16 cellular contexts compared by ENCODE assay signal in the genomic region with DNA sequence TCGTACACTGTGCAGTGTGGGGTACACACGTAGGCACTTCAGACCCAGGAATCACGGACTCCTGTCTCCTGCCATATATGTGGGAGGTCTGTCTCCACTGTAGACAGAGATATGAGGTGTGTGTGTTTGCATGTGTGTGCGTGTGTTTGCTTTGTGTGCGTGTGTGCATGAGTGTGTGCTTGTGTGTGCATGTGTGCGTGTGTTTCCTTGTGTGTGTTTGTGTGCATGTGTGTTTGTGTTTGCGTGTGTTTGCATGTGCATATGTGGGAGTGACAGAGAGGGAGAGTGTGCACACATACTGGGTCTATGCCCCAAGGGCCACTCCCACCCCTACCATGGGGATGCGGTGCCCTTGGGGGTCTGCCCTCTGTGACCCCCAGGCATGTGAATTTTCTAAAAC.
DNase-seq lines count a peak whose midpoint lies in the region; ATAC-seq and TF ChIP-seq lines count a peak whose summit lies in the region.
"Had no signal": no experiment of that assay in that cellular context is flagged by ENCODE, and none has a peak within 500 bp of the region (broad histone marks: within the 10 kb centered on the region; RNA-seq: fewer than 3 reads in every experiment).

No MANE protein-coding gene starts in this region.

- no peaks in the 10 kb centered on the region for H3K79me2 ChIP-seq in PC-3 (ENCODE audit: low read length)

- no peaks in the 10 kb centered on the region for H4K20me1 ChIP-seq in PC-3 (ENCODE audit: low read length)

- POLR2A ChIA-PET in PC-3 (lab: Charles Lee; ENCODE audit: unreplicated experiment), result interaction anchor here (0.6 kb wide), 1 partner anchor 44 kb away, joined by 3 read pairs; no protein-coding TSS in a partner anchor

- no peak for ATAC-seq in PC-3

- H2AFZ ChIP-seq in PC-3 (ENCODE audit: low read length), result no peak overlapping the region

- no peaks in the 10 kb centered on the region for H3F3A ChIP-seq in PC-3 (ENCODE audit: low read length, unreplicated experiment)

- DNase-seq in PC-3, result no peak
- DNase-seq in caudate nucleus (lab: John Stamatoyannopoulos, UW), result no peak
- no peak for DNase-seq in type B pancreatic cell (ENCODE audit: extremely low spot score, unreplicated experiment)
- DNase-seq in T1000 (lab: John Stamatoyannopoulos, UW), result no peak
- DNase-seq in D341Med (ENCODE audit: low spot score), result no peak
- DNase-seq in stimulated activated naive CD4-positive, alpha-beta T cell treated with Interleukin-2 at 50 U/mL for 16 hours (lab: John Stamatoyannopoulos, UW), result no peak
- DNase-seq: activated CD4-positive, alpha-beta memory T cell treated with anti-CD3 and anti-CD28 coated beads for 36 hours; CD4-positive, CD25-positive, alpha-beta regulatory T cell; Karpas-422; NCI-H1417 treated with DMSO at 0.1 percent for 48 hours; NCI-H226; spleen had no signal

- H3K27ac Mint-ChIP-seq in type B pancreatic cell, result peak overlapping the region; percentile 87
- H3K27ac Mint-ChIP-seq: activated CD4-positive, alpha-beta memory T cell treated with anti-CD3 and anti-CD28 coated beads for 36 hours; activated T-helper 2 cell treated with anti-CD3 and anti-CD28 coated beads, Interferon-gamma antibody, Interleukin-2, Interleukin-4, amounts not matched to agents 10 μg/mL and 5 μg/mL and 100 μg/mL, durations not matched to agents 14 hours and 24 hours and 36 hours; stimulated activated naive CD8-positive, alpha-beta T cell treated with anti-CD3 and anti-CD28 coated beads, Interleukin-15, Interleukin-2, amounts not matched to agents 100 ng/mL and 50 ng/mL, for 24 hours had no signal

- peak overlapping the region; percentile 97 for H3K27ac ChIP-seq in PC-3 (ENCODE audit: low read length)
- peak overlapping the region; percentile 93 for H3K27ac ChIP-seq in caudate nucleus (ENCODE audit: low read depth, low read length)
- peak overlapping the region; percentile 100 for H3K27ac ChIP-seq in mesodermal cell (ENCODE audit: low read depth, low read length, severe bottlenecking)
- H3K27ac ChIP-seq: ascending aorta had no signal

- H3K9me2 ChIP-seq in PC-3 (replicated peaks; ENCODE audit: low read length), result no peaks in the 10 kb centered on the region

- intact Hi-C loops in PC-3 (cut with micrococcal nuclease), result loop anchor here (5.0 kb wide), 1 partner anchor 315 kb away; no protein-coding TSS in a partner anchor

- H3K4me1 ChIP-seq in PC-3 (ENCODE audit: insufficient read depth, low read length) (peaks cover 29% of the 10 kb centered on the region), mesodermal cell (ENCODE audit: control insufficient read depth, insufficient read depth, low read length, poor library complexity, severe bottlenecking) (peaks cover 51% of the 10 kb centered on the region)
- H3K4me1 ChIP-seq: ascending aorta had no signal

- H3K4me1 Mint-ChIP-seq in type B pancreatic cell (ENCODE audit: unreplicated experiment), result peaks cover 33% of the 10 kb centered on the region
- H3K4me1 Mint-ChIP-seq: CD4-positive, CD25-positive, alpha-beta regulatory T cell had no signal

- no peak overlapping the region for H3K4me3 ChIP-seq in PC-3 (ENCODE audit: low read length)
- H3K4me3 ChIP-seq in mesodermal cell (ENCODE audit: extremely low read depth, insufficient read depth, low read length, poor library complexity, severe bottlenecking), result no peak overlapping the region
- H3K4me3 ChIP-seq: spleen had no signal

- no peaks in the 10 kb centered on the region for H3K27me3 ChIP-seq in PC-3 (ENCODE audit: low read length)
- H3K27me3 ChIP-seq: ascending aorta had no signal

- H3K9me3 Mint-ChIP-seq in type B pancreatic cell, result no peaks in the 10 kb centered on the region
- H3K9me3 Mint-ChIP-seq: activated CD4-positive, alpha-beta memory T cell treated with anti-CD3 and anti-CD28 coated beads for 36 hours; stimulated activated naive CD8-positive, alpha-beta T cell treated with anti-CD3 and anti-CD28 coated beads, Interleukin-15, Interleukin-2, amounts not matched to agents 100 ng/mL and 50 ng/mL, for 24 hours had no signal

- TF ChIP-seq CTCF in PC-3 (conservative IDR thresholded peaks at IDR 0.05; ENCODE audit: low read depth, low read length), result no peak
- TF ChIP-seq CTCF in type B pancreatic cell (conservative IDR thresholded peaks at IDR 0.05), result no peak

- CTCF ChIA-PET in PC-3 (lab: Charles Lee), result no interaction called here

- no peaks in the 10 kb centered on the region for H3K27me3 Mint-ChIP-seq in type B pancreatic cell
- H3K27me3 Mint-ChIP-seq: CD4-positive, CD25-positive, alpha-beta regulatory T cell had no signal

- 88 to 89% methylated on average over 4 of the region's 8 CpGs for WGBS in mesodermal cell (ENCODE audit: insufficient coverage in 2 of 2), 2 experiments

- H3K36me3 Mint-ChIP-seq in type B pancreatic cell, result no peaks in the 10 kb centered on the region
- H3K36me3 Mint-ChIP-seq: activated CD4-positive, alpha-beta memory T cell treated with anti-CD3 and anti-CD28 coated beads for 36 hours; CD4-positive, CD25-positive, alpha-beta regulatory T cell had no signal

- peak overlapping the region; percentile 95 for H3K4me2 ChIP-seq in PC-3 (ENCODE audit: low read length)

- H3K4me3 Mint-ChIP-seq in type B pancreatic cell, result peak overlapping the region; percentile 71
- H3K4me3 Mint-ChIP-seq: activated CD4-positive, alpha-beta memory T cell treated with anti-CD3 and anti-CD28 coated beads for 36 hours; CD4-positive, CD25-positive, alpha-beta regulatory T cell; stimulated activated naive CD8-positive, alpha-beta T cell treated with anti-CD3 and anti-CD28 coated beads, Interleukin-15, Interleukin-2, amounts not matched to agents 100 ng/mL and 50 ng/mL, for 24 hours had no signal

- H3K36me3 ChIP-seq in PC-3 (ENCODE audit: low read depth, low read length), result no peaks in the 10 kb centered on the region
- H3K36me3 ChIP-seq in mesodermal cell (ENCODE audit: control insufficient read depth, insufficient read depth, low read length), result no peaks in the 10 kb centered on the region
- H3K36me3 ChIP-seq: ascending aorta, spleen had no signal

- H3K9me3 ChIP-seq in PC-3 (ENCODE audit: low read length) (no peaks in the 10 kb centered on the region), mesodermal cell (ENCODE audit: control insufficient read depth, low read length) (no peaks in the 10 kb centered on the region)
- H3K9me3 ChIP-seq: ascending aorta, spleen had no signal

- H3K9ac ChIP-seq in PC-3 (ENCODE audit: low read length), result peak overlapping the region; percentile 81; the same call in 1 of the 2 replicates

- no TSS peak for BruUV-seq in PC-3 (replicated peaks; lab: Mats Ljungman, UMichigan)
